Comparison of ENCODE assay signal across 18 cellular contexts in the genomic region with DNA sequence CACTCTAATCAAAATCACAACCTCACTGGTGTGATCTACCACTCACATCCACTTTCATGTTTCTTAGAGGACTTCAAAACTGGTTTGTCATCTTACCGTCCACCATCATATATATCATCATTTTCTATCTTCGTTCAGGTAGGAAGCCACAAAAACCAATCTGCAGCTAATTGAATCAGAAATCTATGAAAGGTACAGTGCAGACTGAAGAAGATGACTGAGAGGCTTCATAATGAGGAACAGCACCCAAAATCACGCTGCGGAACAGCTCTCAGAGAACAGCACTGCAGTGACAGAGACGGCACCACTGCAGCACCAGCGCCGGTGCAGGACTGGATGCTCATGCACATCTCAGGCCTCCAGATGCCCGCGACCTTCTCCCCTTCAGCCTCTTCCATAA. TPM values are rescaled to one million over a fixed set of nuclear protein-coding genes. Genes with fewer than 3 reads are reported as not detected.
DNase-seq lines count a peak whose midpoint lies in the region; ATAC-seq lines count a peak whose summit lies in the region.
"Had no signal": no experiment of that assay in that cellular context is flagged by ENCODE, and none has a peak within 500 bp of the region (broad histone marks: within the 10 kb centered on the region; RNA-seq: fewer than 3 reads in every experiment).

No MANE protein-coding gene starts in this region.

- H3K27ac ChIP-seq in mesenchymal stem cell (ENCODE audit: low read length, poor library complexity, severe bottlenecking) = no peak overlapping the region
- H3K27ac ChIP-seq: BLaER1 treated with 17β-estradiol and CSF1 and Interleukin-3, amounts not matched to agents 10 nM and 100 nM; foreskin keratinocyte; KMS-11; left ventricle myocardium inferior had no signal

- H3K4ac ChIP-seq in mesenchymal stem cell (ENCODE audit: low read depth in 1 of 2, low read length in 2 of 2) = no peak overlapping the region

- H3K27me3 ChIP-seq in mesenchymal stem cell (ENCODE audit: control insufficient read depth in 1 of 2, insufficient read depth in 1 of 2, low read length in 2 of 2) = no peaks in the 10 kb centered on the region
- H3K27me3 ChIP-seq: BLaER1 treated with 17β-estradiol and CSF1 and Interleukin-3, amounts not matched to agents 10 nM and 100 nM; foreskin keratinocyte had no signal

- no peak overlapping the region for H2BK120ac ChIP-seq in mesenchymal stem cell (ENCODE audit: low read depth, low read length)

- H3K4me1 ChIP-seq in mesenchymal stem cell (ENCODE audit: control insufficient read depth, insufficient read depth, low read depth, low read length) = peaks cover 6% of the 10 kb centered on the region

- H3K4me3 ChIP-seq in mesenchymal stem cell (ENCODE audit: insufficient read depth in 1 of 2, low read depth in 1 of 2, low read length in 2 of 2) = no peak overlapping the region
- H3K4me3 ChIP-seq: BLaER1 treated with 17β-estradiol and CSF1 and Interleukin-3, amounts not matched to agents 10 nM and 100 nM; left ventricle myocardium inferior had no signal

- no peak overlapping the region for H3K18ac ChIP-seq in mesenchymal stem cell (ENCODE audit: low read depth in 1 of 2, low read length in 2 of 2)

- 95% methylated on average over 9 of the region's 9 CpGs for WGBS in mesenchymal stem cell

- H2BK15ac ChIP-seq in mesenchymal stem cell (ENCODE audit: low read depth, poor library complexity, severe bottlenecking) = no peak overlapping the region

- H3K23ac ChIP-seq in mesenchymal stem cell (ENCODE audit: low read length in 2 of 2) = no peak overlapping the region

- DNase-seq in mesenchymal stem cell = no peak
- no peak for DNase-seq in AG20443 (ENCODE audit: low spot score)
- DNase-seq in COLO829 (ENCODE audit: low spot score) = no peak
- DNase-seq in NCI-H345 treated with DMSO at 0.1 percent for 48 hours (lab: John Stamatoyannopoulos, UW; ENCODE audit: unreplicated experiment) = no peak
- DNase-seq: amniotic stem cell; cerebellar nuclear complex; DND-41; foreskin keratinocyte; HFFc6; left ventricle myocardium inferior; natural killer cell; NCI-H1105 treated with DMSO at 0.1 percent for 48 hours; stimulated activated CD4-positive, alpha-beta T cell treated with anti-CD3 and anti-CD28 coated beads, Interleukin-12 subunit alpha, Interleukin-12 subunit beta, amount 100 ng/mL, for 4 hours had no signal

- ATAC-seq in GM18868 (IDR thresholded peaks at IDR 0.05; ENCODE audit: unreplicated experiment) (peak; percentile 91), GM21515 (IDR thresholded peaks at IDR 0.05; ENCODE audit: unreplicated experiment) (peak; percentile 62), HG03175 (IDR thresholded peaks at IDR 0.05; ENCODE audit: unreplicated experiment) (peak; percentile 74)
- ATAC-seq: foreskin keratinocyte, natural killer cell had no signal

- H3K79me1 ChIP-seq in mesenchymal stem cell (replicated peaks; ENCODE audit: low read length, poor library complexity, severe bottlenecking) = peaks cover 34% of the 10 kb centered on the region

- no peak overlapping the region for H2AFZ ChIP-seq in mesenchymal stem cell (ENCODE audit: low read depth, low read length)

- no peak overlapping the region for H4K91ac ChIP-seq in mesenchymal stem cell (ENCODE audit: low read length)

- no peak overlapping the region for H2BK5ac ChIP-seq in mesenchymal stem cell (ENCODE audit: low read depth, low read length, poor library complexity, severe bottlenecking)

- H4K8ac ChIP-seq in mesenchymal stem cell (ENCODE audit: low read length) = no peak overlapping the region

- H2AK5ac ChIP-seq in mesenchymal stem cell (ENCODE audit: low read length, severe bottlenecking) = peak overlapping the region; percentile 36

- H3K36me3 ChIP-seq in mesenchymal stem cell (ENCODE audit: control insufficient read depth in 1 of 2, insufficient read depth in 2 of 2, low read depth in 1 of 2, low read length in 2 of 2) = no peaks in the 10 kb centered on the region
- H3K36me3 ChIP-seq: BLaER1 treated with 17β-estradiol and CSF1 and Interleukin-3, amounts not matched to agents 10 nM and 100 nM; left ventricle myocardium inferior had no signal

- no peaks in the 10 kb centered on the region for H3K9me3 ChIP-seq in mesenchymal stem cell (ENCODE audit: control insufficient read depth, low read length)
- H3K9me3 ChIP-seq: left ventricle myocardium inferior had no signal

- no peak overlapping the region for H3K9ac ChIP-seq in mesenchymal stem cell (ENCODE audit: low read length)
- H3K9ac ChIP-seq: BLaER1 treated with 17β-estradiol and CSF1 and Interleukin-3, amounts not matched to agents 10 nM and 100 nM; KMS-11 had no signal

- H3K14ac ChIP-seq in mesenchymal stem cell (ENCODE audit: low read length in 2 of 2) = no peak overlapping the region

- H2BK12ac ChIP-seq in mesenchymal stem cell (ENCODE audit: low read length in 2 of 2) = no peak overlapping the region

- no peak overlapping the region for H3K4me2 ChIP-seq in mesenchymal stem cell (ENCODE audit: low read length, poor library complexity, severe bottlenecking)
- H3K4me2 ChIP-seq: BLaER1 treated with 17β-estradiol and CSF1 and Interleukin-3, amounts not matched to agents 10 nM and 100 nM had no signal

RNA-seq across cellular contexts. Expression of gene GMDS, which starts 13.0 kb away (rescaled TPM):
- polyA plus RNA-seq in mesenchymal stem cell (2013, experiment 1 of 2) = 6.9 TPM
- 7.6 TPM for polyA plus RNA-seq in mesenchymal stem cell (2013, experiment 2 of 2)
